Comparison of ENCODE assay signal across 13 cellular contexts in the genomic region with DNA sequence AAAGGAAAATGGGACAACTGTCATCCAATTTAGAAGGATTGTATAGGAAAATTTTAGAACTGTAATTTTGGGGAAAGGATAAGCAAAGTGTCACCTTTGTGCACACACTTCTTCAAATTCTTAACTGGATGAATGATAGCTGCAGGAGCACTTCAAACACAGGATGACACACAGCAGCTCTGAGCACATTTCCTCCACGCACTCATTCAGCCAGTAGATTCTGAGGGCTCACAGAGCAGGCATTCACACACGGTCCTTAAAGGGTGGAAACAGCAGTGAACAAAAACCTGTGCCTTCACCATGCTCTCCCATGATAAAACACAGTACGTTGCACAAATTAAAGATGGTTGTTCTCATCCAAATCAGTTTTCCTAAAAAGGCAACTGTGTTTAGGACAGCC.
"Had no signal": no experiment of that assay in that cellular context is flagged by ENCODE, and none has a peak within 500 bp of the region (broad histone marks: within the 10 kb centered on the region; RNA-seq: fewer than 3 reads in every experiment).

No MANE protein-coding gene starts in this region.

- H3K9me3 ChIP-seq: body of pancreas, left ventricle myocardium inferior had no signal

- H3K36me3 ChIP-seq: left ventricle myocardium inferior had no signal

- H3K4me1 Mint-ChIP-seq: natural killer cell had no signal

- H3K27ac Mint-ChIP-seq: activated B cell treated with CpG ODN at 0.5 μM for 24 hours, natural killer cell, type B pancreatic cell had no signal

- H3K36me3 Mint-ChIP-seq: natural killer cell had no signal

- H3K9me3 Mint-ChIP-seq: activated B cell treated with CpG ODN at 0.5 μM for 24 hours, natural killer cell, type B pancreatic cell had no signal

- H3K27me3 Mint-ChIP-seq: activated B cell treated with CpG ODN at 0.5 μM for 24 hours, type B pancreatic cell had no signal

- H3K4me3 ChIP-seq: body of pancreas, left ventricle myocardium inferior had no signal

- H3K4me3 Mint-ChIP-seq: activated B cell treated with CpG ODN at 0.5 μM for 24 hours, natural killer cell, type B pancreatic cell had no signal

- FAIRE-seq: colon had no signal

- ATAC-seq: body of pancreas, natural killer cell had no signal

- DNase-seq: activated B cell treated with CpG ODN at 0.5 μM for 24 hours; activated CD4-positive, alpha-beta T cell treated with anti-CD3 and anti-CD28 coated beads, Interleukin-2, amount 50 U/mL, for 48 hours; amygdala; body of pancreas; caudate nucleus; hippocampal formation; left ventricle myocardium inferior; natural killer cell; posterior cingulate gyrus; stimulated activated CD4-positive, alpha-beta T cell treated with anti-CD3 and anti-CD28 coated beads, Interleukin-4, amount 100 ng/mL, for 24 hours; stimulated activated naive CD4-positive, alpha-beta T cell treated with Interleukin-2 at 50 U/mL for 16 hours had no signal

- H3K27ac ChIP-seq: body of pancreas, left ventricle myocardium inferior had no signal

- H3K27me3 ChIP-seq: body of pancreas had no signal
